Comparison of ENCODE assay signal across 29 cellular contexts in the genomic region with DNA sequence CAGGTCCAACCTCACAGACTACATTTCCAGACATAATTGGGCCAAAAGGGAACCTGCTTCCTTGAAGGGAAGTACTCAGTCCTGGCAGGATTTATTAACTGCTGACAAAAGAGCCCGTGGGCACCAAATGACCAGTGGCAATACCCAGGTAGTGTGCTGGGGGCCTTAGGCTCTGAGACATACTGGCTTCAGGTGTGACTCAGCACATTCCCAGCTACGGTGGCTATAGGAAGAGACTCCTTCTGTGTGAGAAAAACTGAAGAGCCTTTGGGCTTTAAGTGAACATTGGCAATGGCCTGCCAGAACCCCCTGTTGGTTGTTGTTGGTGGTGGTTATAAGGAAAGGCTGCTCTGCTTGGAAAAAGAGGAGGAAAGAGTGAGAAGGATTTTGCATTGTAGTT.
DNase-seq lines count a peak whose midpoint lies in the region; ATAC-seq, FAIRE-seq and TF ChIP-seq lines count a peak whose summit lies in the region.
"Had no signal": no experiment of that assay in that cellular context is flagged by ENCODE, and none has a peak within 500 bp of the region (broad histone marks: within the 10 kb centered on the region; RNA-seq: fewer than 3 reads in every experiment).

No MANE protein-coding gene starts in this region.

- CTCF ChIA-PET in A549 (lab: Yijun Ruan, JAX): no interaction called here
- CTCF ChIA-PET in activated naive CD4-positive, alpha-beta T cell treated with anti-CD3 and anti-CD28 coated beads, Interleukin-2, amount 10 ng/mL, durations not matched to agents 7 days and 5 days (lab: Charles Lee): no interaction called here

- TF ChIP-seq RAD21 in A549 (conservative IDR thresholded peaks at IDR 0.05 in 1 of 2, IDR thresholded peaks at IDR 0.05 in 1 of 2): no peak

- H3K9me3 Mint-ChIP-seq in activated naive CD4-positive, alpha-beta T cell treated with anti-CD3 and anti-CD28 coated beads, Interleukin-2, amount 10 ng/mL, durations not matched to agents 7 days and 5 days: peaks cover 16% of the 10 kb centered on the region

- ATAC-seq in A549 (no peak), HG03175 (IDR thresholded peaks at IDR 0.05; ENCODE audit: unreplicated experiment) (no peak)
- ATAC-seq: effector memory CD8-positive, alpha-beta T cell; naive thymus-derived CD8-positive, alpha-beta T cell; stimulated activated naive CD8-positive, alpha-beta T cell treated with anti-CD3 and anti-CD28 coated beads, Interleukin-15, amount 100 ng/mL, for 72 hours; T-cell had no signal

- peak in 1 of 2 experiments; percentile 13 for DNase-seq in A549 (ENCODE audit: low read depth in 1 of 2, low spot score in 1 of 2)
- DNase-seq in HK-2 (ENCODE audit: unreplicated experiment): peak; percentile 42
- peak; percentile 2 for DNase-seq in astrocyte of the hippocampus (ENCODE audit: low read depth, low spot score)
- DNase-seq in iPS DF 19.7 (ENCODE audit: low read depth, low spot score): peak; percentile 7
- DNase-seq in smooth muscle cell (lab: John Stamatoyannopoulos, UW; ENCODE audit: unreplicated experiment): no peak
- no peak for DNase-seq in activated naive CD4-positive, alpha-beta T cell treated with anti-CD3 and anti-CD28 coated beads, Interleukin-2, amount 10 ng/mL, durations not matched to agents 7 days and 5 days
- no peak for DNase-seq in posterior vena cava (ENCODE audit: low spot score)
- DNase-seq: activated CD4-positive, alpha-beta T cell treated with anti-CD3 and anti-CD28 coated beads, Interleukin-2, amount 50 U/mL, for 48 hours; activated CD8-positive, alpha-beta memory T cell treated with anti-CD3 and anti-CD28 coated beads, Interleukin-2, amount 50 U/mL, for 4 hours; effector memory CD8-positive, alpha-beta T cell; hypothalamus; KBM-7; left ventricle myocardium inferior; MG63; midbrain; naive thymus-derived CD8-positive, alpha-beta T cell; NCI-H1105 treated with DMSO at 0.1 percent for 48 hours; NCI-H2081; NCI-H748 treated with DMSO at 0.1 percent for 48 hours; RPMI8226; stimulated activated naive CD8-positive, alpha-beta T cell treated with anti-CD3 and anti-CD28 coated beads, Interleukin-15, amount 100 ng/mL, for 72 hours; T-cell had no signal

- H3K36me3 ChIP-seq in smooth muscle cell (ENCODE audit: low read depth): no peaks in the 10 kb centered on the region
- H3K36me3 ChIP-seq: BLaER1 treated with 17β-estradiol and CSF1 and Interleukin-3, amounts not matched to agents 10 nM and 100 nM; left ventricle myocardium inferior; MG63 had no signal

- H3K4me1 ChIP-seq in A549: no peaks in the 10 kb centered on the region
- H3K4me1 ChIP-seq in smooth muscle cell (ENCODE audit: low read depth): no peaks in the 10 kb centered on the region
- H3K4me1 ChIP-seq: BLaER1 treated with 17β-estradiol and CSF1 and Interleukin-3, amounts not matched to agents 10 nM and 100 nM; left ventricle myocardium inferior had no signal

- POLR2A ChIA-PET in A549 (lab: Yijun Ruan, JAX): no interaction called here

- H3K9me3 ChIP-seq in A549 (no peaks in the 10 kb centered on the region), smooth muscle cell (replicated peaks; ENCODE audit: low read depth) (no peaks in the 10 kb centered on the region)
- H3K9me3 ChIP-seq: MG63 had no signal

- FAIRE-seq in A549 (lab: Jason Lieb, UNC): no peak
- FAIRE-seq: frontal cortex, GM12891 had no signal

- no peak overlapping the region for H2AFZ ChIP-seq in smooth muscle cell (ENCODE audit: low read depth)

- no peak for TF ChIP-seq EP300 in A549 (IDR thresholded peaks at IDR 0.05)

- H3F3A ChIP-seq in smooth muscle cell (ENCODE audit: low read depth): no peaks in the 10 kb centered on the region

- no peaks in the 10 kb centered on the region for H3K27me3 ChIP-seq in smooth muscle cell (ENCODE audit: low read depth)
- H3K27me3 ChIP-seq: BLaER1 treated with 17β-estradiol and CSF1 and Interleukin-3, amounts not matched to agents 10 nM and 100 nM; MG63 had no signal

- no peaks in the 10 kb centered on the region for H3K36me3 Mint-ChIP-seq in activated naive CD4-positive, alpha-beta T cell treated with anti-CD3 and anti-CD28 coated beads, Interleukin-2, amount 10 ng/mL, durations not matched to agents 7 days and 5 days
- H3K36me3 Mint-ChIP-seq: activated naive CD4-positive, alpha-beta T cell treated with anti-CD3 and anti-CD28 coated beads, Interleukin-2, amount 50 U/mL, for 24 hours; T-cell had no signal

- H3K79me2 ChIP-seq in smooth muscle cell (ENCODE audit: low read depth): no peaks in the 10 kb centered on the region

- H3K27ac Mint-ChIP-seq in activated naive CD4-positive, alpha-beta T cell treated with anti-CD3 and anti-CD28 coated beads, Interleukin-2, amount 10 ng/mL, durations not matched to agents 7 days and 5 days: no peak overlapping the region
- H3K27ac Mint-ChIP-seq: activated naive CD4-positive, alpha-beta T cell treated with anti-CD3 and anti-CD28 coated beads, Interleukin-2, amount 50 U/mL, for 24 hours; activated T-helper 1 cell treated with anti-CD3 and anti-CD28 coated beads, Interleukin-12 subunit alpha, Interleukin-12 subunit beta, Interleukin-2, Interleukin-4 antibody, amounts not matched to agents 30 ng/mL and 10 ng/mL and 1 ng/mL, durations not matched to agents 14 hours and 24 hours and 36 hours; effector memory CD8-positive, alpha-beta T cell; naive thymus-derived CD8-positive, alpha-beta T cell; T-cell had no signal

- no peak for TF ChIP-seq POLR2A in A549 (IDR thresholded peaks at IDR 0.05; ENCODE audit: low read length)

- no peaks in the 10 kb centered on the region for H3K27me3 Mint-ChIP-seq in activated naive CD4-positive, alpha-beta T cell treated with anti-CD3 and anti-CD28 coated beads, Interleukin-2, amount 10 ng/mL, durations not matched to agents 7 days and 5 days
- H3K27me3 Mint-ChIP-seq: activated naive CD4-positive, alpha-beta T cell treated with anti-CD3 and anti-CD28 coated beads, Interleukin-2, amount 50 U/mL, for 24 hours; effector memory CD8-positive, alpha-beta T cell; naive thymus-derived CD8-positive, alpha-beta T cell; stimulated activated naive CD8-positive, alpha-beta T cell treated with anti-CD3 and anti-CD28 coated beads, Interleukin-15, amount 100 ng/mL, for 72 hours; T-cell had no signal

- TF ChIP-seq CTCF in A549 (IDR thresholded peaks at IDR 0.05) (no peak), smooth muscle cell (IDR thresholded peaks at IDR 0.05; ENCODE audit: borderline replicate concordance, insufficient read depth, poor library complexity, severe bottlenecking) (no peak)

- H3K4me3 ChIP-seq in A549 (no peak overlapping the region), smooth muscle cell (no peak overlapping the region)
- H3K4me3 ChIP-seq: BLaER1 treated with 17β-estradiol and CSF1 and Interleukin-3, amounts not matched to agents 10 nM and 100 nM; coronary artery; left ventricle myocardium inferior; MG63 had no signal

- H3K27ac ChIP-seq in A549 (no peak overlapping the region), smooth muscle cell (ENCODE audit: low read depth) (no peak overlapping the region)
- H3K27ac ChIP-seq: BLaER1 treated with 17β-estradiol and CSF1 and Interleukin-3, amounts not matched to agents 10 nM and 100 nM; coronary artery; left ventricle myocardium inferior had no signal

- H3K4me2 ChIP-seq in A549 (no peak overlapping the region), smooth muscle cell (no peak overlapping the region)
- H3K4me2 ChIP-seq: BLaER1 treated with 17β-estradiol and CSF1 and Interleukin-3, amounts not matched to agents 10 nM and 100 nM had no signal

- no peaks in the 10 kb centered on the region for H3K4me1 Mint-ChIP-seq in activated naive CD4-positive, alpha-beta T cell treated with anti-CD3 and anti-CD28 coated beads, Interleukin-2, amount 10 ng/mL, durations not matched to agents 7 days and 5 days
- H3K4me1 Mint-ChIP-seq: activated naive CD4-positive, alpha-beta T cell treated with anti-CD3 and anti-CD28 coated beads, Interleukin-2, amount 50 U/mL, for 24 hours; naive thymus-derived CD8-positive, alpha-beta T cell; stimulated activated naive CD8-positive, alpha-beta T cell treated with anti-CD3 and anti-CD28 coated beads, Interleukin-15, amount 100 ng/mL, for 72 hours; T-cell had no signal

- no peaks in the 10 kb centered on the region for H4K20me1 ChIP-seq in smooth muscle cell (ENCODE audit: low read depth)
- H4K20me1 ChIP-seq: BLaER1 treated with 17β-estradiol and CSF1 and Interleukin-3, amounts not matched to agents 10 nM and 100 nM had no signal

- 30% methylated on average over 2 of the region's 2 CpGs for WGBS in A549 (ENCODE audit: missing lambda C conversion rate)
- 64% methylated on average over 2 of the region's 2 CpGs for WGBS in smooth muscle cell (ENCODE audit: low lambda C conversion rate)

- H3K9ac ChIP-seq in smooth muscle cell (ENCODE audit: low read depth): no peak overlapping the region
- H3K9ac ChIP-seq: BLaER1 treated with 17β-estradiol and CSF1 and Interleukin-3, amounts not matched to agents 10 nM and 100 nM had no signal

- H3K4me3 Mint-ChIP-seq in activated naive CD4-positive, alpha-beta T cell treated with anti-CD3 and anti-CD28 coated beads, Interleukin-2, amount 10 ng/mL, durations not matched to agents 7 days and 5 days: no peak overlapping the region
- H3K4me3 Mint-ChIP-seq: activated naive CD4-positive, alpha-beta T cell treated with anti-CD3 and anti-CD28 coated beads, Interleukin-2, amount 50 U/mL, for 24 hours; activated T-helper 1 cell treated with anti-CD3 and anti-CD28 coated beads, Interleukin-12 subunit alpha, Interleukin-12 subunit beta, Interleukin-2, Interleukin-4 antibody, amounts not matched to agents 30 ng/mL and 10 ng/mL and 1 ng/mL, durations not matched to agents 14 hours and 24 hours and 36 hours; effector memory CD8-positive, alpha-beta T cell; naive thymus-derived CD8-positive, alpha-beta T cell; stimulated activated naive CD8-positive, alpha-beta T cell treated with anti-CD3 and anti-CD28 coated beads, Interleukin-15, amount 100 ng/mL, for 72 hours; T-cell had no signal

- intact Hi-C loops in posterior vena cava (cut with DNase I): no loop called here

TF ChIP-seq in A549, 52 proteins besides CTCF, POLR2A, EP300 and RAD21:
- TF ChIP-seq MYC (IDR thresholded peaks at IDR 0.05; ENCODE audit: borderline replicate concordance, low read length) (no peak), RARB (CRISPR knock-in tag; IDR thresholded peaks at IDR 0.05) (no peak), MAFK (IDR thresholded peaks at IDR 0.05; ENCODE audit: partially characterized antibody) (peak; percentile 18), JUN (IDR thresholded peaks at IDR 0.05) (no peak)
- TF ChIP-seq, protein P1, sequence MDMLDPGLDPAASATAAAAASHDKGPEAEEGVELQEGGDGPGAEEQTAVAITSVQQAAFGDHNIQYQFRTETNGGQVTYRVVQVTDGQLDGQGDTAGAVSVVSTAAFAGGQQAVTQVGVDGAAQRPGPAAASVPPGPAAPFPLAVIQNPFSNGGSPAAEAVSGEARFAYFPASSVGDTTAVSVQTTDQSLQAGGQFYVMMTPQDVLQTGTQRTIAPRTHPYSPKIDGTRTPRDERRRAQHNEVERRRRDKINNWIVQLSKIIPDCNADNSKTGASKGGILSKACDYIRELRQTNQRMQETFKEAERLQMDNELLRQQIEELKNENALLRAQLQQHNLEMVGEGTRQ (IDR thresholded peaks at IDR 0.05): no peak

Comparison
In these comparisons a context has a peak if more than half of its experiments do, and no peak if none do; other contexts are left out.
1. DNase-seq: peak in HK-2 (single experiment), astrocyte of the hippocampus (single experiment) and iPS DF 19.7 (single experiment); none in smooth muscle cell (single experiment), activated naive CD4-positive, alpha-beta T cell treated with anti-CD3 and anti-CD28 coated beads, Interleukin-2, amount 10 ng/mL, durations not matched to agents 7 days and 5 days (single experiment) and posterior vena cava (single experiment).